In the genomic region with DNA sequence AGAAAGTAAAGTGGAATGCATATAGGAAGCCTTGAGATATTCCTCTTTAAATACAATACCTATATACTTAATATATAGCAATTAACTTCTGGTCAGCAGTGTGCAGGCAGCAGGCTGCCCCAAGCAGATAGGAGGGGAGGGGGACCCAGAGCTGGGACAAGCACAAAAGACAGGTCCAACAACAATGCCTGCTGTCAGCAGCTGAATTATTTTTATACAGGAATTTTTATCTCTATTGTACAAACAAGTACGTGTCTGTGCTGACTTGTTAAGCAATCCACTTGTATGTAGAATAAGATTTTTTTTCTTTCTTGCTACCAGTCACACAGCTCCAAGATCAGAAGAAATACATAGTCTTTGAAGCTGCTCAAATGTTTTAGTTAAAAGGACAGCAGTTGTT, we compare ENCODE assay signal across 23 cellular contexts. TPM values are rescaled to one million over a fixed set of nuclear protein-coding genes. Genes with fewer than 3 reads are reported as not detected.
DNase-seq lines count a peak whose midpoint lies in the region; ATAC-seq and TF ChIP-seq lines count a peak whose summit lies in the region.
"Had no signal": no experiment of that assay in that cellular context is flagged by ENCODE, and none has a peak within 500 bp of the region (broad histone marks: within the 10 kb centered on the region; RNA-seq: fewer than 3 reads in every experiment).

No MANE protein-coding gene starts in this region.

- H3K9me3 ChIP-seq in heart left ventricle, result no peaks in the 10 kb centered on the region
- H3K9me3 ChIP-seq in right atrium auricular region, result no peaks in the 10 kb centered on the region
- H3K9me3 ChIP-seq in gastroesophageal sphincter, result no peaks in the 10 kb centered on the region
- H3K9me3 ChIP-seq: uterus had no signal

- H3K4me1 ChIP-seq in heart left ventricle (peaks cover 0 to 82% (median 16%) of the 10 kb centered on the region in 12 donors), right atrium auricular region (peaks cover 0 to 10% of the 10 kb centered on the region in 2 donors), gastroesophageal sphincter (peaks cover 0 to 23% (median 0%) of the 10 kb centered on the region in 3 donors)
- H3K4me1 ChIP-seq: uterus had no signal

- peaks cover 0 to 34% (median 3%) of the 10 kb centered on the region in 9 donors for H3K27me3 ChIP-seq in heart left ventricle
- peaks cover 0 to 5% of the 10 kb centered on the region in 2 donors for H3K27me3 ChIP-seq in right atrium auricular region
- peaks cover 0 to 58% (median 7%) of the 10 kb centered on the region in 45 donors for H3K27me3 ChIP-seq in dorsolateral prefrontal cortex
- H3K27me3 ChIP-seq in gastroesophageal sphincter, result peaks cover 31% of the 10 kb centered on the region

- peak overlapping the region in 4 of 5 experiments; percentile 90 to 96 (median 92) for H3K27ac Mint-ChIP-seq in brain
- H3K27ac Mint-ChIP-seq in memory B cell, result peak overlapping the region; percentile 92
- H3K27ac Mint-ChIP-seq: CD4-positive, CD25-positive, alpha-beta regulatory T cell; T-cell had no signal

- H3K4me3 ChIP-seq in heart left ventricle (no peak overlapping the region), right atrium auricular region (no peak overlapping the region), dorsolateral prefrontal cortex (peak overlapping the region in 2 of 59 donors; percentile 18 to 25), gastroesophageal sphincter (no peak overlapping the region)
- H3K4me3 ChIP-seq: lung, uterus had no signal

- H3K4me1 Mint-ChIP-seq in brain (peaks cover 100% of the 10 kb centered on the region), memory B cell (peaks cover 71% of the 10 kb centered on the region)
- H3K4me1 Mint-ChIP-seq: CD4-positive, CD25-positive, alpha-beta regulatory T cell had no signal

- no peaks in the 10 kb centered on the region for H3K36me3 ChIP-seq in heart left ventricle
- no peaks in the 10 kb centered on the region for H3K36me3 ChIP-seq in right atrium auricular region
- no peaks in the 10 kb centered on the region for H3K36me3 ChIP-seq in gastroesophageal sphincter
- H3K36me3 ChIP-seq: uterus had no signal

- H3K27me3 Mint-ChIP-seq in brain (no peaks in the 10 kb centered on the region), memory B cell (no peaks in the 10 kb centered on the region)

- intact Hi-C loops in heart left ventricle (cut with DNase I), result loop anchor here in 1 of 10 donors (5.0 kb wide), 1 partner anchor 99 kb away; no protein-coding TSS in a partner anchor
- intact Hi-C loops in dorsolateral prefrontal cortex (cut with DNase I), result no loop called here

- WGBS in heart left ventricle, 4 donors, result 13 to 23% (median 15%) methylated on average over 1 of the region's 1 CpG
- WGBS in gastroesophageal sphincter (ENCODE audit: low coverage in 1 of 2), 2 donors, result 29 to 33% methylated on average over 1 of the region's 1 CpG

- H3K4me3 Mint-ChIP-seq in brain (peak overlapping the region in 3 of 5 experiments; percentile 79 to 85 (median 84)), memory B cell (peak overlapping the region; percentile 79)
- H3K4me3 Mint-ChIP-seq: T-cell had no signal

- TF ChIP-seq CTCF in heart left ventricle (IDR thresholded peaks at IDR 0.05) (no peak), right atrium auricular region (IDR thresholded peaks at IDR 0.05) (no peak), brain (conservative IDR thresholded peaks at IDR 0.05) (no peak), dorsolateral prefrontal cortex (IDR thresholded peaks at IDR 0.05 in 54 of 56, conservative IDR thresholded peaks at IDR 0.05 in 2 of 56; ENCODE audit: low read depth in 1 of 56, partially characterized antibody in 56 of 56) (no peak), gastroesophageal sphincter (IDR thresholded peaks at IDR 0.05) (no peak)

- H3K36me3 Mint-ChIP-seq in brain (peaks cover 3% of the 10 kb centered on the region), memory B cell (peaks cover 26% of the 10 kb centered on the region)
- H3K36me3 Mint-ChIP-seq: CD4-positive, CD25-positive, alpha-beta regulatory T cell; T-cell had no signal

- peak overlapping the region in 10 of 12 donors; percentile 13 to 70 (median 58) for H3K27ac ChIP-seq in heart left ventricle
- no peak overlapping the region for H3K27ac ChIP-seq in right atrium auricular region
- peak overlapping the region in 14 of 59 donors; percentile 4 to 54 (median 26) for H3K27ac ChIP-seq in dorsolateral prefrontal cortex
- no peak overlapping the region for H3K27ac ChIP-seq in gastroesophageal sphincter
- H3K27ac ChIP-seq: uterus had no signal

- H3K9me3 Mint-ChIP-seq in brain (peaks cover 0 to 4% (median 0%) of the 10 kb centered on the region in 5 experiments), memory B cell (no peaks in the 10 kb centered on the region)
- H3K9me3 Mint-ChIP-seq: CD4-positive, CD25-positive, alpha-beta regulatory T cell; T-cell had no signal

- ATAC-seq in heart left ventricle, result peak; percentile 78 to 88 (median 85)
- ATAC-seq in memory B cell (ENCODE audit: low read depth), result no peak
- no peak for ATAC-seq in gastroesophageal sphincter
- ATAC-seq: T-cell had no signal

- TF ChIP-seq POLR2A in heart left ventricle (IDR thresholded peaks at IDR 0.05) (no peak), gastroesophageal sphincter (IDR thresholded peaks at IDR 0.05) (no peak)

- peak in 1 of 5 donors; percentile 34 for DNase-seq in heart left ventricle
- no peak for DNase-seq in right atrium auricular region (ENCODE audit: low spot score)
- no peak for DNase-seq in memory B cell (ENCODE audit: low spot score in 2 of 2)
- DNase-seq in AG08395 (ENCODE audit: low spot score), result no peak
- DNase-seq in dorsolateral prefrontal cortex, result no peak
- DNase-seq in C1 segment of cervical spinal cord (lab: John Stamatoyannopoulos, UW), result no peak
- DNase-seq: activated CD4-positive, alpha-beta T cell treated with anti-CD3 and anti-CD28 coated beads, Interleukin-2, amount 50 U/mL, for 48 hours; amniotic stem cell; CD4-positive, CD25-positive, alpha-beta regulatory T cell; cerebellar nuclear complex; effector CD8-positive, alpha-beta T cell; head of caudate nucleus; KG1; NCI-H1048; NCI-H2081 treated with DMSO at 0.1 percent for 48 hours; NCI-H526; SHP77; stimulated activated CD4-positive, alpha-beta T cell treated with anti-CD3 and anti-CD28 coated beads, Interleukin-1b, Interleukin-23, amount 100 ng/mL, for 48 hours; T-cell; uterus had no signal

- no peak for TF ChIP-seq EP300 in gastroesophageal sphincter (IDR thresholded peaks at IDR 0.05)

RNA-seq across cellular contexts. Expression of a gene that starts 16.7 kb away (rescaled TPM):
- total RNA-seq in heart left ventricle, result 10 to 100 TPM in 8 of 9 donors, 1 to 10 TPM in 1; 9.2 to 31.9 (median 22.4) TPM
- 10 to 100 TPM in 1 of 2 donors, 1 to 10 TPM in 1; 5.6 to 18.9 TPM for polyA plus RNA-seq in heart left ventricle
- total RNA-seq in right atrium auricular region, result 1 to 10 TPM; 2.2 to 3.3 TPM
- 22.7 TPM for polyA plus RNA-seq in brain (ENCODE audit: insufficient read depth, low read depth, low replicate concordance)
- 100 to 1,000 TPM in 76 of 120 experiments, 10 to 100 TPM in 44; 33.4 to 157 (median 108) TPM for total RNA-seq in dorsolateral prefrontal cortex
- 10 to 100 TPM in 1 of 4 donors, 1 to 10 TPM in 3; 3.6 to 10.6 (median 8.1) TPM for total RNA-seq in gastroesophageal sphincter

Comparison
In these comparisons a context has a peak if more than half of its experiments do, and no peak if none do; other contexts are left out.
1. H3K27ac ChIP-seq: peak in heart left ventricle (10 of 12); none in right atrium auricular region (0 of 2) and gastroesophageal sphincter (0 of 4).
2. ATAC-seq: peak in heart left ventricle (4 of 4); none in memory B cell (single experiment) and gastroesophageal sphincter (single experiment).